In the genomic region with DNA sequence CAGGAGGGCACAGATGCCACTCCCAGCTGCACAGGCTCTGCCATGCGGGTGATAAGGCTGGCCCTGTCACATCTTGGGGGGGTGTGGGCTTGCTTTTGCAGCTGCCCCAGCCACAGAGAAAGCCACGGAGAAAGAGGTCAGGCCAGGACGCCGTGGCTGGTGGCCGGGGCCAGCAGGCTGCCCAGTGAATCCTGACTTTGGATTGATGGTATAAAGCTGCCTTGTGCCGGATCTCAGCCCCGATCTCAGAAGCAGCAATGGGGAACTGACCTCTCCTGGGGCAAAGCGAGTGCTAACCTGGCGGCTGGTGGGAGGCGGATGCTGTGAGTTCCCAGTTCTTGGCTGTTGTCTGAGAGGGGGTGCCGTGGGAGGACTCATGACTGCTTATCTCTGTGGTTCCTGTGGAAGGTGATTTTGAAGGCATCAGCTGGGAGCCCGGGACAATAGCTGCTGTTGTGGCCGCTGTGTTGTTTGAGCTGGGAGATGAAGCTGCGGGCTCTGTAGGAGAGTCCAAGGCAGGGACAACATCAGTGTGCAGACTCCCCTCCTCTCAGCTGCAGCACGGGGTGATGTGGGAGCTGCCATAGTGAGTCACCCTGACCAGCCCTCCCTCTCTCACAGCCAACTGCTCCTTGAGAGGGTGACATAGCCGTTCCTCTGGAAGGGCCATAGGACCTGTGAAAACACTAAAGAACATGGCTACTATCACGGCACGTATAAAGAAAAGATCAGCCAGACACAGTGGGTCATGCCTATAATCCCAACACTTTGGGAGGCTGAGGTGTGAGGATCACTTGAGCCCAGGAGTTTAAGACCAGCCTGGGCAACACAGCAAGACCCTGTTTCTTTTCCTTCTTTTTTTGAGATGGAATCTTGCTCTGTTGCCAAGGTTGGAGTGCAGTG, we compare ENCODE assay signal across 17 cellular contexts. TPM values are rescaled to one million over a fixed set of nuclear protein-coding genes. Genes with fewer than 3 reads are reported as not detected.
DNase-seq lines count a peak whose midpoint lies in the region; ATAC-seq and TF ChIP-seq lines count a peak whose summit lies in the region.
"Had no signal": no experiment of that assay in that cellular context is flagged by ENCODE, and none has a peak within 500 bp of the region (broad histone marks: within the 10 kb centered on the region; RNA-seq: fewer than 3 reads in every experiment).

No MANE protein-coding gene starts in this region.

- DNase-seq in ELR (ENCODE audit: low read depth) (peak; percentile 34), RKO (ENCODE audit: low spot score) (peak; percentile 24), fibroblast of lung (ENCODE audit: low read depth in 2 of 2) (peak; percentile 26 to 76), osteoblast (ENCODE audit: insufficient read length, low spot score, missing footprints) (peak; percentile 92), progenitor cell of endocrine pancreas (ENCODE audit: low spot score, unreplicated experiment) (no peak), T-helper 1 cell (no peak)
- DNase-seq: activated CD4-positive, CD25-positive, alpha-beta regulatory T cell; DMS 273 treated with DMSO at 0.1 percent for 48 hours; mucosa of descending colon; NCI-H2171 treated with DMSO at 0.1 percent for 48 hours; NCI-H774; small intestine; tibial artery had no signal

- no peaks in the 10 kb centered on the region for H4K20me1 ChIP-seq in fibroblast of lung (ENCODE audit: control insufficient read depth, extremely low read depth, insufficient read depth, low read length)
- H4K20me1 ChIP-seq in osteoblast (ENCODE audit: insufficient read depth, low read length), result no peaks in the 10 kb centered on the region
- H4K20me1 ChIP-seq: BLaER1 treated with 17β-estradiol and CSF1 and Interleukin-3, amounts not matched to agents 10 nM and 100 nM had no signal

- H3K79me2 ChIP-seq in fibroblast of lung (ENCODE audit: control insufficient read depth, insufficient read depth, low read length) (no peaks in the 10 kb centered on the region), osteoblast (ENCODE audit: insufficient read depth, low read length) (no peaks in the 10 kb centered on the region)

- no peaks in the 10 kb centered on the region for H3K4me1 ChIP-seq in fibroblast of lung (ENCODE audit: control insufficient read depth, extremely low read depth, insufficient read depth, low read length)
- no peaks in the 10 kb centered on the region for H3K4me1 ChIP-seq in osteoblast (ENCODE audit: insufficient read depth, low read length)
- H3K4me1 ChIP-seq: BLaER1 treated with 17β-estradiol and CSF1 and Interleukin-3, amounts not matched to agents 10 nM and 100 nM had no signal

- H3K36me3 ChIP-seq in fibroblast of lung (ENCODE audit: control insufficient read depth, insufficient read depth, low read length), result no peaks in the 10 kb centered on the region
- H3K36me3 ChIP-seq in osteoblast (ENCODE audit: insufficient read depth, low read length), result no peaks in the 10 kb centered on the region

- TF ChIP-seq CTCF in fibroblast of lung (conservative IDR thresholded peaks at IDR 0.05 in 1 of 2, IDR thresholded peaks at IDR 0.05 in 1 of 2; ENCODE audit: low read depth in 1 of 2, low read length in 2 of 2) (no peak), osteoblast (IDR thresholded peaks at IDR 0.05; ENCODE audit: extremely low read depth, low read depth, low read length) (no peak), progenitor cell of endocrine pancreas (IDR thresholded peaks at IDR 0.05; ENCODE audit: unreplicated experiment) (no peak)

- H3K4me2 ChIP-seq in fibroblast of lung (ENCODE audit: extremely low read depth, insufficient read depth, low read length) (no peak overlapping the region), osteoblast (ENCODE audit: insufficient read depth, low read length) (no peak overlapping the region)
- H3K4me2 ChIP-seq: BLaER1 treated with 17β-estradiol and CSF1 and Interleukin-3, amounts not matched to agents 10 nM and 100 nM had no signal

- ATAC-seq in GM21390 (IDR thresholded peaks at IDR 0.05; ENCODE audit: unreplicated experiment), result no peak
- ATAC-seq: mucosa of descending colon, Panc1 had no signal

- no peak overlapping the region for H3K4me3 Mint-ChIP-seq in progenitor cell of endocrine pancreas (ENCODE audit: low read depth)
- H3K4me3 Mint-ChIP-seq: dendritic cell treated with granulocyte-macrophage colony-stimulating factor and Interleukin-4, amounts not matched to agents 40 ng/mL and 50 ng/mL, for 4 days had no signal

- H3K27ac ChIP-seq in fibroblast of lung (ENCODE audit: insufficient read depth, low read length) (no peak overlapping the region), osteoblast (ENCODE audit: low read depth, low read length) (no peak overlapping the region)
- H3K27ac ChIP-seq: BLaER1 treated with 17β-estradiol and CSF1 and Interleukin-3, amounts not matched to agents 10 nM and 100 nM; tibial artery had no signal

- peaks cover 2% of the 10 kb centered on the region for H3K4me1 Mint-ChIP-seq in progenitor cell of endocrine pancreas (ENCODE audit: low read depth)

- H3K27me3 Mint-ChIP-seq in progenitor cell of endocrine pancreas, result peaks cover 15% of the 10 kb centered on the region
- H3K27me3 Mint-ChIP-seq: dendritic cell treated with granulocyte-macrophage colony-stimulating factor and Interleukin-4, amounts not matched to agents 40 ng/mL and 50 ng/mL, for 4 days had no signal

- H3K36me3 Mint-ChIP-seq in progenitor cell of endocrine pancreas (ENCODE audit: insufficient read depth), result no peaks in the 10 kb centered on the region

- no peaks in the 10 kb centered on the region for H3K9me3 ChIP-seq in fibroblast of lung (ENCODE audit: control insufficient read depth, insufficient read depth, low read depth, low read length)
- H3K9me3 ChIP-seq in osteoblast (ENCODE audit: low read depth, low read length), result no peaks in the 10 kb centered on the region
- H3K9me3 ChIP-seq: BLaER1 treated with 17β-estradiol and CSF1 and Interleukin-3, amounts not matched to agents 10 nM and 100 nM; mucosa of descending colon; tibial artery had no signal

- H2AFZ ChIP-seq in fibroblast of lung (ENCODE audit: low read length) (no peak overlapping the region), osteoblast (ENCODE audit: low read length) (no peak overlapping the region)

- H3K27me3 ChIP-seq in fibroblast of lung (ENCODE audit: control insufficient read depth, insufficient read depth, low read length) (no peaks in the 10 kb centered on the region), osteoblast (ENCODE audit: insufficient read depth, low read length) (no peaks in the 10 kb centered on the region)
- H3K27me3 ChIP-seq: BLaER1 treated with 17β-estradiol and CSF1 and Interleukin-3, amounts not matched to agents 10 nM and 100 nM; tibial artery had no signal

- H3K9ac ChIP-seq in fibroblast of lung (ENCODE audit: insufficient read depth, low read length), result no peak overlapping the region
- H3K9ac ChIP-seq: BLaER1 treated with 17β-estradiol and CSF1 and Interleukin-3, amounts not matched to agents 10 nM and 100 nM had no signal

- H3K4me3 ChIP-seq in fibroblast of lung (replicated peaks in 1 of 4; ENCODE audit: control extremely low read depth in 1 of 4, insufficient read depth in 1 of 4, low read depth in 3 of 4, low read length in 4 of 4) (no peak overlapping the region), osteoblast (ENCODE audit: insufficient read depth, low read length) (no peak overlapping the region)
- H3K4me3 ChIP-seq: BLaER1 treated with 17β-estradiol and CSF1 and Interleukin-3, amounts not matched to agents 10 nM and 100 nM; mucosa of descending colon; tibial artery had no signal

- H3K27ac Mint-ChIP-seq in progenitor cell of endocrine pancreas, result no peak overlapping the region
- H3K27ac Mint-ChIP-seq: dendritic cell treated with granulocyte-macrophage colony-stimulating factor and Interleukin-4, amounts not matched to agents 40 ng/mL and 50 ng/mL, for 4 days had no signal

- H3K9me3 Mint-ChIP-seq in progenitor cell of endocrine pancreas (ENCODE audit: low read depth), result no peaks in the 10 kb centered on the region
- H3K9me3 Mint-ChIP-seq: dendritic cell treated with granulocyte-macrophage colony-stimulating factor and Interleukin-4, amounts not matched to agents 40 ng/mL and 50 ng/mL, for 4 days had no signal

RNA-seq across cellular contexts. Expression of gene IL15RA, which starts 17.0 kb away (rescaled TPM):
- total RNA-seq in fibroblast of lung (9.2 and 13.7 TPM in 2 replicates), osteoblast (1.1 and 1.2 TPM in 2 replicates), progenitor cell of endocrine pancreas (0.48 and 1.5 TPM in 2 replicates)
- 5.9 and 8.4 TPM in 2 replicates for polyA plus RNA-seq in fibroblast of lung
- 7.4 and 10.5 TPM in 2 replicates for polyA plus RNA-seq in fibroblast of lung (2012)
- 8.6 and 12.3 TPM in 2 replicates for polyA minus RNA-seq in fibroblast of lung (ENCODE audit: low replicate concordance)

Comparison
In these comparisons a context has a peak if more than half of its experiments do, and no peak if none do; other contexts are left out.
1. DNase-seq: peak in ELR (single experiment), RKO (single experiment), fibroblast of lung (2 of 2) and osteoblast (single experiment); none in progenitor cell of endocrine pancreas (single experiment) and T-helper 1 cell (0 of 5).